In the genomic region with DNA sequence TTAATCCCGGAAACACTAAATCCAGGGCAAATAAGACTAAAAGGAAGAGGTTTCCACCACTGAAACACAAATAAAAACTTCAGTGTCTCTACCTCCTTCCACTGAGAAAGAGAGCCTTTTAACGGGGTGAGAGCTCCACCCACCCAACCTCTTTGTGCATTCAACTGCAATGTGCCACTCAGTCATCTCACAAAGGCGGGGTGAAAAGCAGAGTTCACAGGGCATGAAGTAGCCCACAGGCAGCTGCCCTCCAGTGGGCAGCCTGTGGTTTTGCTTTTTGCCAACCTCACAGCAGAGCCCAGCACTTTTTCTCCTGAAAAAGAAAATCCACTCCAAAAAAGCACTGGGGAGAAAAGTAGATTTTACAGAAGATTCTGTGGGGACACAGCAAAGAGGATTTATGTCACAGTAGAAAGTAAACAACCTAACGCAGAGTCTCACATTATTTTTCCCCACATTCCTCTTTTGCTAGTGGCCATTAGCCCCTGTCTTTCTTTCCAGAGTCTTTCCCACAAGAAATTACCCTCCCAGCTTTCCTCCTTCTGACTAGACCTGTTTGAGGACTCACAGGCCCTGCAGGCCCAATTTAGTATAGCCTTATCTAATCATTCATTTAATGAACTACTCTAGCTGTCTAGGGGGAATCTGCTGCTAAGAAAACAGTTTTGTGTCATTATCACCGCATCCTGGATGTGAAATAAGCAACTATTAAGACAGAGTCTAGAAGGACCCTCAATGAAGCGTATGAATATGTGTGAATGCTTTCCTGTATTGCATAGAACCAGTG, we compare ENCODE assay signal across 26 cellular contexts.
A peak's percentile ranks its signal among the peaks of the same experiment; 100 is the strongest.
DNase-seq lines count a peak whose midpoint lies in the region; ATAC-seq, FAIRE-seq and TF ChIP-seq lines count a peak whose summit lies in the region.
"Had no signal": no experiment of that assay in that cellular context is flagged by ENCODE, and none has a peak within 500 bp of the region (broad histone marks: within the 10 kb centered on the region; RNA-seq: fewer than 3 reads in every experiment).

No MANE protein-coding gene starts in this region.

- no peaks in the 10 kb centered on the region for H3K27me3 ChIP-seq in GM23338 (ENCODE audit: insufficient read depth)
- no peaks in the 10 kb centered on the region for H3K27me3 ChIP-seq in OCI-LY1 (ENCODE audit: insufficient read depth, low read length)
- no peaks in the 10 kb centered on the region for H3K27me3 ChIP-seq in H1 (replicated peaks in 1 of 4; ENCODE audit: control insufficient read depth in 3 of 4, extremely low read depth in 1 of 4, insufficient read depth in 3 of 4, low read length in 3 of 4)
- no peaks in the 10 kb centered on the region for H3K27me3 ChIP-seq in neuron (ENCODE audit: insufficient read depth, low read length)
- H3K27me3 ChIP-seq: spleen had no signal

- no peak overlapping the region for H2BK20ac ChIP-seq in H1 (ENCODE audit: low read length)

- H3K27ac Mint-ChIP-seq in GM23338: no peak overlapping the region; the same call in 1 of the 2 replicates
- H3K27ac Mint-ChIP-seq: activated CD4-positive, alpha-beta T cell treated with anti-CD3 and anti-CD28 coated beads for 36 hours; activated naive CD4-positive, alpha-beta T cell treated with anti-CD3 and anti-CD28 coated beads, Interleukin-2, amount 10 ng/mL, durations not matched to agents 7 days and 5 days; CD8-positive, alpha-beta T cell had no signal

- TF ChIP-seq RAD21 in H1 (IDR thresholded peaks at IDR 0.05 in 1 of 2, conservative IDR thresholded peaks at IDR 0.05 in 1 of 2; ENCODE audit: low read depth in 2 of 2, low read length in 2 of 2): peak; percentile 46 to 53

- DNase-seq in GM23338 (ENCODE audit: low spot score) (peak; percentile 40), H1 (ENCODE audit: low read depth in 1 of 2, low spot score in 2 of 2) (no peak), DMS 273 (lab: John Stamatoyannopoulos, UW; ENCODE audit: unreplicated experiment) (no peak), NCI-H2171 (lab: John Stamatoyannopoulos, UW) (no peak)
- DNase-seq: activated CD4-positive, alpha-beta T cell treated with anti-CD3 and anti-CD28 coated beads for 36 hours; activated CD8-positive, alpha-beta memory T cell treated with anti-CD3 and anti-CD28 coated beads for 24 hours; activated naive CD4-positive, alpha-beta T cell treated with anti-CD3 and anti-CD28 coated beads, Interleukin-2, amount 10 ng/mL, durations not matched to agents 7 days and 5 days; activated T-cell treated with anti-CD3 and anti-CD28 coated beads, Interleukin-2, amount 50 U/mL, for 48 hours; anterior cingulate cortex; CD8-positive, alpha-beta T cell; DND-41; head of caudate nucleus; left ventricle myocardium inferior; mucosa of descending colon; NCI-H524 treated with DMSO at 0.1 percent for 48 hours; retina; spleen; stimulated activated CD4-positive, alpha-beta T cell treated with anti-CD3 and anti-CD28 coated beads, Interleukin-4, amount 100 ng/mL, for 24 hours; stimulated activated naive CD4-positive, alpha-beta T cell treated with Interleukin-2 at 50 U/mL for 16 hours; SW 1271 had no signal

- no peak overlapping the region for H2BK120ac ChIP-seq in H1 (replicated peaks; ENCODE audit: low read depth, low read length)

- H4K20me1 ChIP-seq in GM23338 (replicated peaks; ENCODE audit: insufficient read depth) (no peaks in the 10 kb centered on the region), OCI-LY1 (ENCODE audit: insufficient read depth, low read length) (no peaks in the 10 kb centered on the region), H1 (replicated peaks in 1 of 2; ENCODE audit: control insufficient read depth in 1 of 2, insufficient read depth in 2 of 2, low read length in 2 of 2) (no peaks in the 10 kb centered on the region)

- no peak overlapping the region for H2AK5ac ChIP-seq in H1 (ENCODE audit: low read depth, low read length)

- no peaks in the 10 kb centered on the region for H3K79me2 ChIP-seq in GM23338 (replicated peaks; ENCODE audit: insufficient read depth)
- no peaks in the 10 kb centered on the region for H3K79me2 ChIP-seq in OCI-LY1 (ENCODE audit: insufficient read depth, low read length)
- H3K79me2 ChIP-seq in H1 (ENCODE audit: control insufficient read depth in 1 of 2, insufficient read depth in 2 of 2, low read length in 2 of 2): no peaks in the 10 kb centered on the region

- TF ChIP-seq POLR2A in H1 (IDR thresholded peaks at IDR 0.05; ENCODE audit: control extremely low read depth in 1 of 2, low read depth in 2 of 2, low read length in 2 of 2): no peak

- no peaks in the 10 kb centered on the region for H3K79me1 ChIP-seq in H1 (ENCODE audit: low read depth, low read length)

- H3K4me2 ChIP-seq in GM23338 (no peak overlapping the region), OCI-LY1 (ENCODE audit: low read length) (no peak overlapping the region), H1 (ENCODE audit: insufficient read depth in 1 of 2, low read depth in 2 of 2, low read length in 2 of 2) (no peak overlapping the region)

- H3K9me2 ChIP-seq in GM23338 (ENCODE audit: insufficient read depth) (no peaks in the 10 kb centered on the region), OCI-LY1 (ENCODE audit: low read depth, low read length) (no peaks in the 10 kb centered on the region)

- H3K56ac ChIP-seq in H1 (replicated peaks; ENCODE audit: insufficient read length, low read depth, low read length): no peak overlapping the region

- H3K4me1 ChIP-seq in GM23338 (ENCODE audit: insufficient read depth) (no peaks in the 10 kb centered on the region), OCI-LY1 (ENCODE audit: insufficient read depth, low read length, severe bottlenecking) (no peaks in the 10 kb centered on the region), H1 (replicated peaks in 1 of 4; ENCODE audit: control insufficient read depth in 3 of 4, insufficient read depth in 4 of 4, low read length in 3 of 4) (no peaks in the 10 kb centered on the region; a peak in 1 of 7 replicates), neuron (ENCODE audit: insufficient read depth, low read length) (peaks cover 9% of the 10 kb centered on the region)
- H3K4me1 ChIP-seq: left ventricle myocardium inferior, spleen had no signal

- H3K27ac ChIP-seq in GM23338 (ENCODE audit: low read depth) (no peak overlapping the region), OCI-LY1 (ENCODE audit: low read depth, low read length, poor library complexity, severe bottlenecking) (no peak overlapping the region), H1 (ENCODE audit: low read depth, low read length) (no peak overlapping the region)
- H3K27ac ChIP-seq: left ventricle myocardium inferior, spleen, thoracic aorta had no signal

- H3K36me3 ChIP-seq in GM23338 (ENCODE audit: insufficient read depth) (no peaks in the 10 kb centered on the region), OCI-LY1 (ENCODE audit: insufficient read depth, low read length) (no peaks in the 10 kb centered on the region), H1 (ENCODE audit: control insufficient read depth in 2 of 4, insufficient read depth in 4 of 4, low read length in 3 of 4) (no peaks in the 10 kb centered on the region), neuron (ENCODE audit: insufficient read depth, low read length) (no peaks in the 10 kb centered on the region)
- H3K36me3 ChIP-seq: left ventricle myocardium inferior, spleen, thoracic aorta had no signal

- TF ChIP-seq EP300 in H1 (IDR thresholded peaks at IDR 0.05; ENCODE audit: borderline replicate concordance in 1 of 2, low read depth in 2 of 2, low read length in 2 of 2): no peak

- no peak overlapping the region for H3K23ac ChIP-seq in H1 (ENCODE audit: insufficient read length)

- CTCF ChIA-PET in H1 (lab: Charles Lee; ENCODE audit: partially characterized antibody): interaction anchor here (0.8 to 1.0 kb wide), 2 partner anchors 10 to 13 kb away, joined by 3 read pairs; no protein-coding TSS in a partner anchor

- no peak overlapping the region for H3K18ac ChIP-seq in H1 (ENCODE audit: extremely low read depth, low read length)

- H3K4me3 ChIP-seq in GM23338: no peak overlapping the region
- H3K4me3 ChIP-seq in OCI-LY1 (ENCODE audit: low read depth, low read length, poor library complexity, severe bottlenecking): no peak overlapping the region
- H3K4me3 ChIP-seq in H1 (ENCODE audit: extremely low read depth in 1 of 4, insufficient read depth in 2 of 4, low read depth in 3 of 4, low read length in 4 of 4): no peak overlapping the region
- no peak overlapping the region for H3K4me3 ChIP-seq in neuron (ENCODE audit: low read length)
- H3K4me3 ChIP-seq: left ventricle myocardium inferior, mucosa of descending colon, spleen, thoracic aorta had no signal

- TF ChIP-seq CTCF in GM23338 (conservative IDR thresholded peaks at IDR 0.05; ENCODE audit: low read depth in 2 of 2): peak; percentile 35 to 43; a peak in 3 of 4 replicates
- peak; percentile 7; the same call in 1 of the 2 replicates for TF ChIP-seq CTCF in OCI-LY1 (IDR thresholded peaks at IDR 0.05; ENCODE audit: low read length)
- TF ChIP-seq CTCF in H1 (IDR thresholded peaks at IDR 0.05; ENCODE audit: control extremely low read depth in 1 of 3, insufficient read depth in 1 of 3, low read depth in 1 of 3, low read length in 3 of 3): peak; percentile 13 to 35 (median 34); a peak in 2 of 4 replicates

- H3K4me3 Mint-ChIP-seq in GM23338: no peak overlapping the region
- H3K4me3 Mint-ChIP-seq: activated CD4-positive, alpha-beta T cell treated with anti-CD3 and anti-CD28 coated beads for 36 hours; activated naive CD4-positive, alpha-beta T cell treated with anti-CD3 and anti-CD28 coated beads, Interleukin-2, amount 10 ng/mL, durations not matched to agents 7 days and 5 days; CD8-positive, alpha-beta T cell; central memory CD8-positive, alpha-beta T cell had no signal

- ATAC-seq in GM23338 (peak; percentile 90), GM18867 (IDR thresholded peaks at IDR 0.05; ENCODE audit: unreplicated experiment) (no peak)
- ATAC-seq: activated CD4-positive, alpha-beta T cell treated with anti-CD3 and anti-CD28 coated beads for 36 hours; CD8-positive, alpha-beta T cell; mucosa of descending colon had no signal

- H3K9ac ChIP-seq in OCI-LY1 (ENCODE audit: low read length) (no peak overlapping the region), H1 (replicated peaks in 1 of 4; ENCODE audit: extremely low read depth in 1 of 4, low read depth in 3 of 4, low read length in 3 of 4) (no peak overlapping the region)

- no peak overlapping the region for H2BK15ac ChIP-seq in H1 (ENCODE audit: low read length)

- H3K36me3 Mint-ChIP-seq in GM23338 (ENCODE audit: low read depth): no peaks in the 10 kb centered on the region
- H3K36me3 Mint-ChIP-seq: activated naive CD4-positive, alpha-beta T cell treated with anti-CD3 and anti-CD28 coated beads, Interleukin-2, amount 10 ng/mL, durations not matched to agents 7 days and 5 days; CD8-positive, alpha-beta T cell had no signal

- H4K91ac ChIP-seq in H1 (replicated peaks; ENCODE audit: insufficient read length, low read length): no peak overlapping the region

- 68% methylated on average over 6 of the region's 6 CpGs; no CpG with 5 or more reads in 1 of the 2 experiments for WGBS in H1 (ENCODE audit: extremely low coverage in 1 of 2, insufficient coverage in 1 of 2, insufficient read length in 1 of 2, insufficient replicate concordance in 2 of 2, low coverage in 1 of 2, low lambda C conversion rate in 2 of 2, missing lambda C conversion rate in 1 of 2), 2 experiments

- no peaks in the 10 kb centered on the region for H3K23me2 ChIP-seq in H1 (ENCODE audit: low read depth, low read length)

- POLR2A ChIA-PET in H1 (lab: Charles Lee; ENCODE audit: partially characterized antibody): interaction anchor here (0.5 to 1.3 kb wide), 2 partner anchors 8 to 343 kb away, joined by 3 to 4 read pairs; no protein-coding TSS in a partner anchor

- H3K27me3 Mint-ChIP-seq in GM23338 (ENCODE audit: insufficient read depth, low read depth, poor library complexity): no peaks in the 10 kb centered on the region
- H3K27me3 Mint-ChIP-seq: activated CD4-positive, alpha-beta T cell treated with anti-CD3 and anti-CD28 coated beads for 36 hours; activated naive CD4-positive, alpha-beta T cell treated with anti-CD3 and anti-CD28 coated beads, Interleukin-2, amount 10 ng/mL, durations not matched to agents 7 days and 5 days; central memory CD8-positive, alpha-beta T cell had no signal

- H2BK5ac ChIP-seq in H1 (ENCODE audit: low read depth, low read length): no peak overlapping the region

- H2BK12ac ChIP-seq in H1 (ENCODE audit: low read depth, low read length): no peak overlapping the region

- H3F3A ChIP-seq in GM23338 (replicated peaks; ENCODE audit: low read depth): no peaks in the 10 kb centered on the region
- H3F3A ChIP-seq in OCI-LY1 (ENCODE audit: insufficient read depth, low read length): no peaks in the 10 kb centered on the region

- no peaks in the 10 kb centered on the region for H3K4me1 Mint-ChIP-seq in GM23338
- H3K4me1 Mint-ChIP-seq: activated CD4-positive, alpha-beta T cell treated with anti-CD3 and anti-CD28 coated beads for 36 hours; activated naive CD4-positive, alpha-beta T cell treated with anti-CD3 and anti-CD28 coated beads, Interleukin-2, amount 10 ng/mL, durations not matched to agents 7 days and 5 days; central memory CD8-positive, alpha-beta T cell had no signal

- H3K9me3 ChIP-seq in OCI-LY1 (ENCODE audit: low read length) (no peaks in the 10 kb centered on the region), H1 (ENCODE audit: insufficient read depth in 2 of 2, low read depth in 1 of 2, low read length in 1 of 2) (no peaks in the 10 kb centered on the region), neuron (ENCODE audit: low read length) (no peaks in the 10 kb centered on the region)
- H3K9me3 ChIP-seq: mucosa of descending colon, thoracic aorta had no signal

- H3K14ac ChIP-seq in H1 (ENCODE audit: insufficient read length): no peak overlapping the region

- no peak for FAIRE-seq in H1 (lab: Jason Lieb, UNC)
- FAIRE-seq: H54 had no signal

- no peak overlapping the region for H4K8ac ChIP-seq in H1 (ENCODE audit: extremely low read depth, insufficient read depth, low read length)

- H2AFZ ChIP-seq in GM23338: peak overlapping the region; percentile 90
- no peak overlapping the region for H2AFZ ChIP-seq in OCI-LY1 (ENCODE audit: low read length)
- H2AFZ ChIP-seq in H1 (ENCODE audit: low read length): peak overlapping the region; percentile 27; the same call in 1 of the 2 replicates
- H2AFZ ChIP-seq in neuron (ENCODE audit: low read depth, low read length): peak overlapping the region; percentile 11

- H3K4ac ChIP-seq in H1 (replicated peaks; ENCODE audit: insufficient read length, low read depth, low read length): no peak overlapping the region

- no peaks in the 10 kb centered on the region; the same call in 2 of the 3 replicates for H3K9me3 Mint-ChIP-seq in GM23338

- H4K5ac ChIP-seq in H1 (ENCODE audit: insufficient read length, low read depth, low read length): no peak overlapping the region
